Comparison of ENCODE assay signal across 12 cellular contexts in the genomic region with DNA sequence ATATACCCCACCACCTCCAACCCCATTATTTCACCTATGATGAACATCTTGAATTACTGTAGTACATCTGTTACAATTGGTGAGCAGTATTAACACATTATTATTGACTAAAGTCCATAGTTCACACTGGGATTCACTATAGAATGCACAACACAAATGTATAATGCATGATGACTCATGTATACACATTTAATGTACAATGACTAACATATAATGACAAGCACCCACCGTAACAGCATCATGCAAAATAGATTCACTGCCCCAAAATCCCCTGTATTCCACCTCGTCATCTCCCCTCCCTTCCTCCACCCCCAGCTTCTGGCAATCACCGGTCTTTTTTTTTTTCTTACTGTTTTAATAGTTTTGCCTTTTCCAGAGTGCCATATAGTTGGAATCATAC. TPM values are rescaled to one million over a fixed set of nuclear protein-coding genes. Genes with fewer than 3 reads are reported as not detected.
DNase-seq lines count a peak whose midpoint lies in the region; ATAC-seq, FAIRE-seq and TF ChIP-seq lines count a peak whose summit lies in the region.
"Had no signal": no experiment of that assay in that cellular context is flagged by ENCODE, and none has a peak within 500 bp of the region (broad histone marks: within the 10 kb centered on the region; RNA-seq: fewer than 3 reads in every experiment).

No MANE protein-coding gene starts in this region.

- FAIRE-seq in D721Med (lab: Jason Lieb, UNC) = no peak

- DNase-seq in Daoy (ENCODE audit: low read depth) = peak; percentile 55
- DNase-seq in activated T-helper 9 cell treated with anti-CD3 and anti-CD28 coated beads, Interleukin-2, amount 50 U/mL, for 16 hours (ENCODE audit: low read depth) = peak; percentile 22
- no peak for DNase-seq in D721Med (ENCODE audit: insufficient read length, low spot score)
- DNase-seq in AG08395 (ENCODE audit: low spot score) = no peak
- no peak for DNase-seq in NCI-H524 treated with DMSO at 0.1 percent for 48 hours (lab: John Stamatoyannopoulos, UW)
- DNase-seq: DMS 273 treated with DMSO at 0.1 percent for 48 hours, foreskin melanocyte, NCI-H1930, SW 1271 had no signal

- TF ChIP-seq CTCF in D721Med (IDR thresholded peaks at IDR 0.05; ENCODE audit: insufficient read depth, missing control alignments) = no peak

- ATAC-seq in GM18909 (IDR thresholded peaks at IDR 0.05; ENCODE audit: poor library complexity, unreplicated experiment) (peak; percentile 62), HG03135 (IDR thresholded peaks at IDR 0.05; ENCODE audit: unreplicated experiment) (peak; percentile 49), GM21423 (IDR thresholded peaks at IDR 0.05; ENCODE audit: unreplicated experiment) (no peak)

RNA-seq across cellular contexts. Expression of gene NEK6, which starts 47.1 kb away (rescaled TPM):
- total RNA-seq in Daoy (2014; rRNA removed; shearing (Covaris generic)) = 40.6 and 41.9 TPM in 2 replicates

Comparison
In these comparisons a context has a peak if more than half of its experiments do, and no peak if none do; other contexts are left out.
1. DNase-seq: peak in Daoy (single experiment) and activated T-helper 9 cell treated with anti-CD3 and anti-CD28 coated beads, Interleukin-2, amount 50 U/mL, for 16 hours (single experiment); none in D721Med (single experiment), AG08395 (single experiment) and NCI-H524 treated with DMSO at 0.1 percent for 48 hours (single experiment).